Comparison of ENCODE assay signal across 1 cellular context in the genomic region with DNA sequence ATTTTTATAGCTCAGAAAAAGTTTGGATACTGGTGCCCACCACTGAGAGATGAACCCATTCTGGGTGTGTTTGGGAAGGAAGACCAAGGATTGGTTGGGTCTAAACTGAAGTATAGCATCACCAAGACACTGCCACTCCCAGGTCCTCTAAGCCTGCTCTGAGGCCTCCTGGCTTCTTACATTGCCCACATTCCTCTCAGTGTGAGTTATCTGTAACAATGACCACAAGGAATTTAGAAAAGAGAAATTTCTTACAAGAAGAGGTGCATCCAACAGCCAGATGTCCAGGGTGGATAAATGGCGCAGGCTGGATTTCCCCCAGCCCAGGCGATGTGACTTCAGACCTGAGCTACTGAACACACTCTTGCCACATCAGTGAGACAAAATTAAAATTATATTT.
A peak's percentile ranks its signal among the peaks of the same experiment; 100 is the strongest.
TF ChIP-seq lines count a peak whose summit lies in the region.

No MANE protein-coding gene starts in this region.

TF ChIP-seq in SK-N-SH, 30 proteins besides CTCF, POLR2A, EP300 and RAD21 (continued from another document):
- TF ChIP-seq, protein P1, sequence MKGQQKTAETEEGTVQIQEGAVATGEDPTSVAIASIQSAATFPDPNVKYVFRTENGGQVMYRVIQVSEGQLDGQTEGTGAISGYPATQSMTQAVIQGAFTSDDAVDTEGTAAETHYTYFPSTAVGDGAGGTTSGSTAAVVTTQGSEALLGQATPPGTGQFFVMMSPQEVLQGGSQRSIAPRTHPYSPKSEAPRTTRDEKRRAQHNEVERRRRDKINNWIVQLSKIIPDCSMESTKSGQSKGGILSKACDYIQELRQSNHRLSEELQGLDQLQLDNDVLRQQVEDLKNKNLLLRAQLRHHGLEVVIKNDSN (IDR thresholded peaks at IDR 0.05; ENCODE audit: borderline replicate concordance, low read depth), result no peak
- TF ChIP-seq JUND (IDR thresholded peaks at IDR 0.05), result 0 out of 2 replicates have a peak, but pooled peaks have one; percentile 22
- no peak for TF ChIP-seq RXRA (IDR thresholded peaks at IDR 0.05; ENCODE audit: borderline replicate concordance, low read depth)
- TF ChIP-seq TAF1 (IDR thresholded peaks at IDR 0.05; ENCODE audit: borderline replicate concordance, low read depth, low read length), result no peak
- no peak for TF ChIP-seq GABPA (IDR thresholded peaks at IDR 0.05; ENCODE audit: low read depth)
- no peak for TF ChIP-seq MXI1 (IDR thresholded peaks at IDR 0.05; ENCODE audit: low read depth, low read length)
- no peak for TF ChIP-seq FOXM1 (IDR thresholded peaks at IDR 0.05; ENCODE audit: low read depth)
TF ChIP-seq in SK-N-SH: peak in this region for 6.
